10 cellular contexts compared by ENCODE assay signal in genomic region chr7:150375662-150376521, GRCh38. TPM values are rescaled to one million over a fixed set of nuclear protein-coding genes. Genes with fewer than 3 reads are reported as not detected.
DNase-seq lines count a peak whose midpoint lies in the region; ATAC-seq, FAIRE-seq and TF ChIP-seq lines count a peak whose summit lies in the region.
"Had no signal": no experiment of that assay in that cellular context is flagged by ENCODE, and none has a peak within 500 bp of the region (broad histone marks: within the 10 kb centered on the region; RNA-seq: fewer than 3 reads in every experiment).

No MANE protein-coding gene starts in this region.

- no peaks in the 10 kb centered on the region for H3K27me3 ChIP-seq in gastrocnemius medialis

- peaks cover 0 to 21% of the 10 kb centered on the region in 2 donors for H3K36me3 ChIP-seq in gastrocnemius medialis

- intact Hi-C loops in gastrocnemius medialis (cut with DNase I; ENCODE audit: low total_unique reads), result loop anchor here (5.0 kb wide), 1 partner anchor 504 kb away; the partner anchor contains the start of gene ATP6V0E2

- ATAC-seq in HG03354 (IDR thresholded peaks at IDR 0.05; ENCODE audit: poor library complexity, severe bottlenecking, unreplicated experiment) (peak; percentile 10), gastrocnemius medialis (no peak)

- in situ Hi-C loops in gastrocnemius medialis (cut with MboI; ENCODE audit: low sequenced_read_pairs in 4 of 4), result no loop called here

- H3K4me1 ChIP-seq in gastrocnemius medialis, result peaks cover 23 to 29% of the 10 kb centered on the region in 2 donors

- no peaks in the 10 kb centered on the region for H3K9me3 ChIP-seq in gastrocnemius medialis

- no peak overlapping the region for H3K4me3 ChIP-seq in gastrocnemius medialis

- no peak for DNase-seq in GM12892 (ENCODE audit: insufficient read length)
- peak; percentile 61 for DNase-seq in activated naive CD4-positive, alpha-beta T cell treated with anti-CD3 and anti-CD28 coated beads, Interleukin-2, amount 50 U/mL, for 16 hours
- no peak for DNase-seq in gastrocnemius medialis
- DNase-seq in cortex of kidney (lab: John Stamatoyannopoulos, UW), result no peak
- DNase-seq in erythroblast (lab: John Stamatoyannopoulos, UW), result no peak
- no peak for DNase-seq in DMS79 (lab: John Stamatoyannopoulos, UW)
- no peak for DNase-seq in NCI-H1092 treated with DMSO at 0.1 percent for 48 hours (lab: John Stamatoyannopoulos, UW)

- TF ChIP-seq POLR2A in GM12892 (IDR thresholded peaks at IDR 0.05; ENCODE audit: low read depth, low read length), result no peak
- TF ChIP-seq POLR2A in gastrocnemius medialis (IDR thresholded peaks at IDR 0.05), result no peak
- no peak for TF ChIP-seq POLR2A in erythroblast (IDR thresholded peaks at IDR 0.05; ENCODE audit: low read length)

- no peak for TF ChIP-seq CTCF in gastrocnemius medialis (IDR thresholded peaks at IDR 0.05 in 4 of 5, conservative IDR thresholded peaks at IDR 0.05 in 1 of 5)

- FAIRE-seq in GM12892 (lab: Jason Lieb, UNC), result peak; percentile 81

- H3K27ac ChIP-seq in gastrocnemius medialis, result peak overlapping the region; percentile 93 to 99 (median 96)

RNA-seq across cellular contexts. Expression of gene ZNF775, which starts 3.2 kb away (rescaled TPM):
- polyA plus RNA-seq in GM12892 (2012; ENCODE audit: missing spikeins), result 4.2 TPM
- 1 to 10 TPM; 3.1 to 7.5 (median 3.3) TPM for total RNA-seq in gastrocnemius medialis

RNA-seq across cellular contexts. Expression of gene REPIN1, which starts 7.3 kb away (rescaled TPM):
- polyA plus RNA-seq in GM12892 (2012; ENCODE audit: missing spikeins), result 46.6 TPM
- total RNA-seq in gastrocnemius medialis, result 100 to 1,000 TPM; 115 to 332 (median 159) TPM

RNA-seq across cellular contexts. Expression of gene RARRES2, which starts 34.5 kb away (rescaled TPM):
- 0.98 TPM for polyA plus RNA-seq in GM12892 (2012; ENCODE audit: missing spikeins)
- 10 to 100 TPM in 1 of 4 donors, 1 to 10 TPM in 3; 4.7 to 14.3 (median 6.5) TPM for total RNA-seq in gastrocnemius medialis
- total RNA-seq: mononuclear cell, NCI-H460 had no signal

RNA-seq across cellular contexts. Expression of gene ACTR3C, which starts 52.5 kb away (rescaled TPM):
- polyA plus RNA-seq in GM12892 (2012; ENCODE audit: missing spikeins), result 2.8 TPM
- total RNA-seq in gastrocnemius medialis, result 1 to 10 TPM in 2 of 4 donors, under 1 TPM in 1, not detected in 1; 0.27 to 2.7 (median 1.1) TPM
- total RNA-seq: NCI-H460 had no signal

RNA-seq across cellular contexts. Expression of gene LRRC61, which starts 52.7 kb away (rescaled TPM):
- 6.6 TPM for polyA plus RNA-seq in GM12892 (2012; ENCODE audit: missing spikeins)
- 1 to 10 TPM in 3 of 4 donors, under 1 TPM in 1; 0.62 to 6.8 (median 1.9) TPM for total RNA-seq in gastrocnemius medialis
